In the genomic region with DNA sequence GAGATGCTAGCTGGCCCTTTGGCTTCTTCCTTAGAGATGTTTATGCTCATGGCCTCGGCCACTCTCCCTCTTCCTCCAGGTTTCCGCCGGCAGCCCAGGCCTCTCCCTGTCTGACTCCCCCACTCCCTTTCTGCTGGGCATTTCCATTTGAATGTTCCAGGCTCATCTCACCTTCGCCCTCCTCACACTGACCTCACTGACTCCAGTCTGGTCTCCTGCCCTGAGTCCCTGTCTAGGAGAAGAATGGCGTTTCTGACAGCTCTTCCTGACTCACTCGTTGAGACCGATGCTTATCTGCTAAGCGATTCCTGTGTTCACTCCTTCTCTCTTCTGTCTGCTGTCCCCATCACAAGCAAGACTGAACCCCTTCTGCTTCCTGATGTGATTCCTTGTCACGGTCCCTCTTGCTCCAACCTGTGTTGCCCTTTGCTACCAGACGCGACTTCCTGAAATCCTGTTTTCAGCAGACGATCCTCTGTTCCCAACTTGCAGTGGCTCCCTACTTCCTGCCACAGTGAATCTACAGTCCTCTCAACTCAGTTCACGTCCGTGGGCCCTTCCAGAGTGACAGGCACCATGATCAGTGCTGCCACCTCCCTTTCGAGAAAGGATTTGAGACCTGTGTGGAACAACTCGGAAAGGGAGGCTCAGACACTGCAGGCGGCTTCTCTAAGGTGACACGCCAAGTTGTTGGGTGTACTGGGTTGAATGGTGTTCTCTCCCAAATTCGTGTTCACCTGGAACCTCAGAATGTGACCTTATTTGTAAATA, we compare ENCODE assay signal across 17 cellular contexts.
DNase-seq lines count a peak whose midpoint lies in the region; ATAC-seq and TF ChIP-seq lines count a peak whose summit lies in the region.
"Had no signal": no experiment of that assay in that cellular context is flagged by ENCODE, and none has a peak within 500 bp of the region (broad histone marks: within the 10 kb centered on the region; RNA-seq: fewer than 3 reads in every experiment).

No MANE protein-coding gene starts in this region.

- no peak overlapping the region for H2AFZ ChIP-seq in Loucy (ENCODE audit: low read length)

- no peaks in the 10 kb centered on the region for H3K9me2 ChIP-seq in Loucy (replicated peaks; ENCODE audit: low read depth, low read length)

- H3K36me3 ChIP-seq in left ventricle myocardium inferior (no peaks in the 10 kb centered on the region), Loucy (ENCODE audit: insufficient read depth, low read length) (peaks cover 27% of the 10 kb centered on the region; the same call in 1 of the 2 replicates)

- H3K4me2 ChIP-seq in Loucy (ENCODE audit: low read depth, low read length, poor library complexity, severe bottlenecking): no peak overlapping the region

- H3K27me3 ChIP-seq in left ventricle myocardium inferior (ENCODE audit: low read depth) (no peaks in the 10 kb centered on the region), Loucy (ENCODE audit: insufficient read depth, low read length, poor library complexity, severe bottlenecking) (no peaks in the 10 kb centered on the region)

- H3F3A ChIP-seq in Loucy (ENCODE audit: low read depth): peaks cover 14% of the 10 kb centered on the region

- H3K4me3 Mint-ChIP-seq in endothelial cell (ENCODE audit: unreplicated experiment): peak overlapping the region; percentile 10
- H3K4me3 Mint-ChIP-seq in stimulated activated naive B cell treated with anti-CD40 and anti-IgM and Interleukin-4, amounts not matched to agents 10 μg/mL and 1 μg/mL and 100 μg/mL, for 72 hours: no peak overlapping the region
- H3K4me3 Mint-ChIP-seq: activated T-cell treated with anti-CD3 and anti-CD28 coated beads, Interleukin-2, amount 50 U/mL, for 24 hours; central memory CD8-positive, alpha-beta T cell; effector memory CD8-positive, alpha-beta T cell; HFFc6 had no signal

- no peaks in the 10 kb centered on the region for H3K9me3 Mint-ChIP-seq in endothelial cell (ENCODE audit: unreplicated experiment)
- H3K9me3 Mint-ChIP-seq in stimulated activated naive B cell treated with anti-CD40 and anti-IgM and Interleukin-4, amounts not matched to agents 10 μg/mL and 1 μg/mL and 100 μg/mL, for 72 hours: no peaks in the 10 kb centered on the region
- H3K9me3 Mint-ChIP-seq: activated T-cell treated with anti-CD3 and anti-CD28 coated beads, Interleukin-2, amount 50 U/mL, for 24 hours; central memory CD8-positive, alpha-beta T cell; effector memory CD8-positive, alpha-beta T cell; HFFc6 had no signal

- peaks cover 12% of the 10 kb centered on the region for H3K4me1 ChIP-seq in left ventricle myocardium inferior
- H3K4me1 ChIP-seq in Loucy (ENCODE audit: insufficient read depth, low read length, poor library complexity, severe bottlenecking): peaks cover 92% of the 10 kb centered on the region

- H3K27ac Mint-ChIP-seq in endothelial cell (ENCODE audit: unreplicated experiment): peak overlapping the region; percentile 92
- peak overlapping the region; percentile 1 for H3K27ac Mint-ChIP-seq in stimulated activated naive B cell treated with anti-CD40 and anti-IgM and Interleukin-4, amounts not matched to agents 10 μg/mL and 1 μg/mL and 100 μg/mL, for 72 hours
- H3K27ac Mint-ChIP-seq: activated T-cell treated with anti-CD3 and anti-CD28 coated beads, Interleukin-2, amount 50 U/mL, for 24 hours; effector memory CD8-positive, alpha-beta T cell; HFFc6 had no signal

- H3K9me3 ChIP-seq in left ventricle myocardium inferior (replicated peaks) (no peaks in the 10 kb centered on the region), Loucy (ENCODE audit: insufficient read depth, low read depth, low read length) (no peaks in the 10 kb centered on the region)

- no peak for DNase-seq in left ventricle myocardium superior
- DNase-seq in left ventricle myocardium inferior: no peak
- DNase-seq in endothelial cell (ENCODE audit: low spot score): no peak
- no peak for DNase-seq in stimulated activated naive B cell treated with anti-CD40 and anti-IgM and Interleukin-4, amounts not matched to agents 10 μg/mL and 1 μg/mL and 100 μg/mL, for 72 hours
- no peak for DNase-seq in NCI-H524 treated with DMSO at 0.1 percent for 48 hours (lab: John Stamatoyannopoulos, UW)
- DNase-seq: activated CD4-positive, alpha-beta T cell treated with anti-CD3 and anti-CD28 coated beads, Interleukin-2, amount 50 U/mL, for 4 hours; activated T-cell treated with anti-CD3 and anti-CD28 coated beads, Interleukin-2, amount 50 U/mL, for 24 hours; effector memory CD8-positive, alpha-beta T cell; HFFc6; hippocampal formation; NCI-H2029; NCI-H510A had no signal

- peaks cover 37% of the 10 kb centered on the region for H3K4me1 Mint-ChIP-seq in endothelial cell (ENCODE audit: unreplicated experiment)
- peaks cover 44 to 68% of the 10 kb centered on the region in 2 donors for H3K4me1 Mint-ChIP-seq in stimulated activated naive B cell treated with anti-CD40 and anti-IgM and Interleukin-4, amounts not matched to agents 10 μg/mL and 1 μg/mL and 100 μg/mL, for 72 hours

- H3K4me3 ChIP-seq in left ventricle myocardium inferior (no peak overlapping the region), Loucy (ENCODE audit: low read length, poor library complexity, severe bottlenecking) (no peak overlapping the region)

- H3K27ac ChIP-seq in left ventricle myocardium inferior (replicated peaks): no peak overlapping the region

- peak overlapping the region; percentile 33 for H3K9ac ChIP-seq in Loucy (ENCODE audit: low read depth, low read length, poor library complexity, severe bottlenecking)

- ATAC-seq in left ventricle myocardium superior (peak; percentile 27), GM21390 (IDR thresholded peaks at IDR 0.05; ENCODE audit: unreplicated experiment) (no peak), GM19455 (IDR thresholded peaks at IDR 0.05; ENCODE audit: unreplicated experiment) (no peak)
- ATAC-seq in stimulated activated naive B cell treated with anti-CD40 and anti-IgM and Interleukin-4, amounts not matched to agents 10 μg/mL and 1 μg/mL and 100 μg/mL, for 72 hours (replicated peaks): no peak
- ATAC-seq: effector memory CD8-positive, alpha-beta T cell; left lobe of liver had no signal

- H3K27me3 Mint-ChIP-seq in endothelial cell (ENCODE audit: unreplicated experiment): no peaks in the 10 kb centered on the region
- H3K27me3 Mint-ChIP-seq in stimulated activated naive B cell treated with anti-CD40 and anti-IgM and Interleukin-4, amounts not matched to agents 10 μg/mL and 1 μg/mL and 100 μg/mL, for 72 hours: no peaks in the 10 kb centered on the region
- H3K27me3 Mint-ChIP-seq: activated T-cell treated with anti-CD3 and anti-CD28 coated beads, Interleukin-2, amount 50 U/mL, for 24 hours; central memory CD8-positive, alpha-beta T cell; effector memory CD8-positive, alpha-beta T cell had no signal

- intact Hi-C loops in left ventricle myocardium superior (cut with micrococcal nuclease) (no loop called here), left ventricle myocardium inferior (cut with micrococcal nuclease) (no loop called here)

- H3K79me2 ChIP-seq in Loucy (ENCODE audit: insufficient read depth, low read length): peaks cover 97% of the 10 kb centered on the region

- TF ChIP-seq CTCF in left ventricle myocardium inferior (IDR thresholded peaks at IDR 0.05; ENCODE audit: borderline replicate concordance) (no peak), Loucy (conservative IDR thresholded peaks at IDR 0.05; ENCODE audit: low read length) (no peak; the same call in 1 of the 2 replicates), endothelial cell (IDR thresholded peaks at IDR 0.05; ENCODE audit: unreplicated experiment) (no peak)

- peaks cover 6% of the 10 kb centered on the region for H3K36me3 Mint-ChIP-seq in endothelial cell (ENCODE audit: low read depth, unreplicated experiment)
- peaks cover 21 to 63% of the 10 kb centered on the region in 2 donors for H3K36me3 Mint-ChIP-seq in stimulated activated naive B cell treated with anti-CD40 and anti-IgM and Interleukin-4, amounts not matched to agents 10 μg/mL and 1 μg/mL and 100 μg/mL, for 72 hours

- H4K20me1 ChIP-seq in Loucy (ENCODE audit: insufficient read depth, low read length, poor library complexity, severe bottlenecking): no peaks in the 10 kb centered on the region
